ENCODE assay signal across 13 cellular contexts in the genomic region with DNA sequence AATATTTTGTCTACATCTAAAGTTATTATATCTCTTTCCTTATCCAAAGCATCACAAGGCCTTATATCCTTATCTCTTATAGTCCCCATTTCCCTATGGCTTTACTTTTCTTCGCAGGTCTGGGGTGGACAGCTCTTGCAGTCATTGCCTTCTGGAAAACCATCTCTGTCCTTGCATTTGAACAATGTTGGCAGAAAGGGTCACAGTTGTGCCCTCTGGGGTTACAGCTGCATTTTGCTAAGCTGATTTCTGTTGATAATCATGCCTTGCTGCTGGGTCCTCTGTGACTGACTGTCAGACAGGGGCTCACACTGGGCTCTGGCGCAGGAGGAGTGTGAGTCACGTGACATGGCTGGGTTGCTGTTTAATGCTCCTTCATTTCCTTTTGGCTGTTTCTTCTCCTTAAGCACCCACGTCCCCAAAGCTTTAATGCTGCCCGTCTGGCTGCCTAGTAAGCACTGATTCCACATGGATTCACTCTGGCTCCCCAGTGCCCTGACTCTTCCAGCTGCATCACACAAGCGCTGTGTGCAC.
"Had no signal": no experiment of that assay in that cellular context is flagged by ENCODE, and none has a peak within 500 bp of the region (broad histone marks: within the 10 kb centered on the region; RNA-seq: fewer than 3 reads in every experiment).

No MANE protein-coding gene starts in this region.

- H3K4me1 ChIP-seq: esophagus squamous epithelium, tibial nerve, vagina had no signal

- DNase-seq: activated B cell treated with CpG ODN at 0.5 μM for 24 hours; activated CD4-positive, alpha-beta memory T cell treated with anti-CD3 and anti-CD28 coated beads, Interleukin-2, amount 10 ng/mL, durations not matched to agents 7 days and 5 days; activated CD4-positive, alpha-beta T cell treated with anti-CD3 and anti-CD28 coated beads for 4 hours; activated CD8-positive, alpha-beta memory T cell treated with anti-CD3 and anti-CD28 coated beads, Interleukin-2, amount 10 ng/mL, durations not matched to agents 7 days and 5 days; effector CD8-positive, alpha-beta T cell; esophagus squamous epithelium; heart right ventricle; occipital lobe; stimulated activated naive CD8-positive, alpha-beta T cell treated with anti-CD3 and anti-CD28 coated beads, Interleukin-15, Interleukin-2, amounts not matched to agents 100 U/mL and 50 U/mL, for 24 hours; substantia nigra had no signal

- H3K9me3 ChIP-seq: esophagus squamous epithelium, heart right ventricle, tibial nerve, vagina had no signal

- H3K4me3 ChIP-seq: esophagus squamous epithelium, heart right ventricle, tibial nerve, vagina had no signal

- H3K27me3 ChIP-seq: esophagus squamous epithelium, heart right ventricle, tibial nerve, vagina had no signal

- H3K27ac ChIP-seq: esophagus squamous epithelium, heart right ventricle, tibial nerve, vagina had no signal

- ATAC-seq: activated CD8-positive, alpha-beta memory T cell treated with anti-CD3 and anti-CD28 coated beads, Interleukin-2, amount 10 ng/mL, durations not matched to agents 7 days and 5 days; heart right ventricle; natural killer cell treated with Interleukin-12 subunit alpha and Interleukin-12 subunit beta and Interleukin-15 and Interleukin-18, amount 100 ng/mL, for 72 hours; stimulated activated naive CD8-positive, alpha-beta T cell treated with anti-CD3 and anti-CD28 coated beads, Interleukin-15, Interleukin-2, amounts not matched to agents 100 U/mL and 50 U/mL, for 24 hours had no signal

- H3K36me3 ChIP-seq: esophagus squamous epithelium, heart right ventricle, tibial nerve, vagina had no signal
